ENCODE assay signal across 8 cellular contexts in genomic region chr10:104256335-104257080, GRCh38. TPM values are rescaled to one million over a fixed set of nuclear protein-coding genes. Genes with fewer than 3 reads are reported as not detected.
DNase-seq lines count a peak whose midpoint lies in the region; ATAC-seq and TF ChIP-seq lines count a peak whose summit lies in the region.

No MANE protein-coding gene starts in this region.

- H3K36me3 ChIP-seq in BLaER1 (peaks cover 43% of the 10 kb centered on the region), breast epithelium (no peaks in the 10 kb centered on the region), muscle layer of duodenum (ENCODE audit: control insufficient read depth in 1 of 2, insufficient read depth in 2 of 2, low read length in 2 of 2) (peaks cover 22 to 40% of the 10 kb centered on the region in 2 donors)

- H3K4me2 ChIP-seq in BLaER1 = peak overlapping the region; percentile 82

- DNase-seq in LHCN-M2 (ENCODE audit: low read depth) (peak; percentile 28), breast epithelium (ENCODE audit: low spot score in 2 of 2) (no peak), occipital lobe (lab: John Stamatoyannopoulos, UW) (no peak), posterior vena cava (ENCODE audit: low spot score) (no peak), GM13977 (ENCODE audit: low spot score) (no peak)

- peaks cover 33% of the 10 kb centered on the region for H3K4me1 ChIP-seq in BLaER1
- H3K4me1 ChIP-seq in breast epithelium = no peaks in the 10 kb centered on the region
- H3K4me1 ChIP-seq in muscle layer of duodenum (ENCODE audit: control insufficient read depth in 1 of 2, insufficient read depth in 2 of 2, low read length in 2 of 2) = peaks cover 18 to 23% of the 10 kb centered on the region in 2 donors

- in situ Hi-C loops in GM13977 (cut with MboI; ENCODE audit: low pct_unique_long_range_greater_than_20kb, low sequenced_read_pairs, unreplicated experiment) = no loop called here

- H3K4me3 ChIP-seq in BLaER1 (peak overlapping the region; percentile 95), breast epithelium (peak overlapping the region; percentile 69 to 95 (median 93)), muscle layer of duodenum (ENCODE audit: low read depth in 1 of 2, low read length in 2 of 2) (peak overlapping the region; percentile 82 to 94)

- no peak overlapping the region; the same call in 1 of the 2 replicates for H3K9ac ChIP-seq in BLaER1

- intact Hi-C loops in breast epithelium (cut with DNase I; ENCODE audit: low total_unique reads) (no loop called here), posterior vena cava (cut with DNase I) (no loop called here)

- H3K27me3 ChIP-seq in BLaER1 = no peaks in the 10 kb centered on the region
- no peaks in the 10 kb centered on the region for H3K27me3 ChIP-seq in breast epithelium
- no peaks in the 10 kb centered on the region for H3K27me3 ChIP-seq in muscle layer of duodenum (ENCODE audit: low read depth, low read length)

- H4K20me1 ChIP-seq in BLaER1 = peaks cover 35% of the 10 kb centered on the region; the same call in 1 of the 2 replicates

- H3K27ac ChIP-seq in BLaER1 = no peak overlapping the region
- H3K27ac ChIP-seq in breast epithelium = peak overlapping the region; percentile 92 to 99
- H3K27ac ChIP-seq in muscle layer of duodenum (ENCODE audit: low read length) = peak overlapping the region; percentile 97

- no peak for TF ChIP-seq POLR2A in breast epithelium (IDR thresholded peaks at IDR 0.05)

- no peak for ATAC-seq in HG02870 (IDR thresholded peaks at IDR 0.05; ENCODE audit: unreplicated experiment)

- TF ChIP-seq CTCF in breast epithelium (IDR thresholded peaks at IDR 0.05) (no peak), GM13977 (IDR thresholded peaks at IDR 0.05; ENCODE audit: extremely low read depth, insufficient read depth, missing control alignments) (no peak)

- H3K9me3 ChIP-seq in BLaER1 (no peaks in the 10 kb centered on the region), breast epithelium (no peaks in the 10 kb centered on the region), muscle layer of duodenum (ENCODE audit: control insufficient read depth in 1 of 2, low read length in 2 of 2) (no peaks in the 10 kb centered on the region)

RNA-seq across cellular contexts. Expression of gene GSTO1, which starts 1.8 kb away (rescaled TPM):
- total RNA-seq in LHCN-M2 (2014; rRNA removed) (211 and 248 TPM in 2 replicates), breast epithelium (100 to 1,000 TPM in 1 of 3 donors, 10 to 100 TPM in 2; 81.6 to 123 (median 82.4) TPM), occipital lobe (26.4 TPM), posterior vena cava (100 to 1,000 TPM in 1 of 2 donors, 10 to 100 TPM in 1; 81.8 to 117 TPM)
- polyA plus RNA-seq in LHCN-M2 (2012) = 264 TPM

RNA-seq across cellular contexts. Expression of gene GSTO2, which starts 12.5 kb away (rescaled TPM):
- total RNA-seq in LHCN-M2 (2014; rRNA removed) (0.38 and 0.46 TPM in 2 replicates), breast epithelium (10 to 100 TPM in 2 of 3 donors, under 1 TPM in 1; 0.48 to 22.5 (median 14.1) TPM), occipital lobe (0.62 TPM), posterior vena cava (1 to 10 TPM in 1 of 2 donors, under 1 TPM in 1; 0.48 to 1.9 TPM)
- polyA plus RNA-seq in LHCN-M2 (2012) = 0.34 TPM

RNA-seq across cellular contexts. Expression of gene CFAP43, which starts 24.3 kb away (rescaled TPM):
- 0.06 TPM in 1 of 2 replicates, not detected in the other for total RNA-seq in LHCN-M2 (2014; rRNA removed)
- not detected for polyA plus RNA-seq in LHCN-M2 (2012)
- total RNA-seq in breast epithelium = 1 to 10 TPM in 2 of 3 donors, under 1 TPM in 1; 0.32 to 8.5 (median 3.9) TPM
- 16.7 TPM for total RNA-seq in occipital lobe
- total RNA-seq in posterior vena cava = under 1 TPM; 0.24 to 0.28 TPM
